Comparison of ENCODE assay signal across 8 cellular contexts in the genomic region with DNA sequence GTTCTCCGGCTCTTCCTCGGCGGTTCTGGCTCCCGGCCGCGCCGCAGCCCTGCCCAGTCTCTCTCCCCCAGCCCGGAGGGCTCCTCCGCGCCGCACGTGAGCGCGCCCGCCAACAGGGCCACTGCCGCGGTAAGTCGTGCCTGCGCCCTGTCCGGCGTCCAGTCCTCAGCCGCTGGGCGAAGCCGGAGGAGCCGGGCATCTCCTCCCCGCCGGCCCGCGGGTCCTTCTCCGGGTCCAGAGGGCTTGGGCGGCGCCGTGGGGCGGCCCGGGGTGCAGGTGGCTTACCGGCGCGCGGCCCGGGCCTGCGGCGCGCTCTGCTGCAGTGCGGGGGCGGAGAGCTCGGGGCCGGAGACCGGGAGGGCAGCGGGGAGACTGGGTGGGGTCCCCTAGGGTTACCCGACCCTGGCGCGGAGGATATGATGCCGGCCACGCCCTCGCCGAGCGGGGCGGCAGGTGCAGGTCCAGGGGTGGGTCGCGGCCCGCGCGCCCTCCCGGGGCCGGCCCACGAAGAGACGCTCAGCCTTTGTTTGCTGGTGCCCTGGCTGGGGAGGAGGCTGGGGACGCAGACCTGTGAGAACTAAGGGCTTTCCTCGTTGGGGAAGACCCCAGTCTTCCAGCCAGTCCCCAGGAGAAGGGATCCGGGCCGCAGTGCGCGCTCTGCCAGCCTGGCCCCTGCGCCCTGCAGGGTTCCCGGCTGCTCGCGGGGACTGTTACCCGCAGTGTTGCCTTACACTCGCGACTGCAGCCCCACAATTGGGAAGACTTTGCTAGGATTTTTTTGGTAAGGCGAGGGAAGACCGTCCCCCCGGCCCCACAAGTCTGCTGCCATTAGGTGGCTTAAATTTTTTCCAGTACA. TPM values are rescaled to one million over a fixed set of nuclear protein-coding genes. Genes with fewer than 3 reads are reported as not detected.
DNase-seq lines count a peak whose midpoint lies in the region; ATAC-seq, FAIRE-seq and TF ChIP-seq lines count a peak whose summit lies in the region.

A gene with protein sequence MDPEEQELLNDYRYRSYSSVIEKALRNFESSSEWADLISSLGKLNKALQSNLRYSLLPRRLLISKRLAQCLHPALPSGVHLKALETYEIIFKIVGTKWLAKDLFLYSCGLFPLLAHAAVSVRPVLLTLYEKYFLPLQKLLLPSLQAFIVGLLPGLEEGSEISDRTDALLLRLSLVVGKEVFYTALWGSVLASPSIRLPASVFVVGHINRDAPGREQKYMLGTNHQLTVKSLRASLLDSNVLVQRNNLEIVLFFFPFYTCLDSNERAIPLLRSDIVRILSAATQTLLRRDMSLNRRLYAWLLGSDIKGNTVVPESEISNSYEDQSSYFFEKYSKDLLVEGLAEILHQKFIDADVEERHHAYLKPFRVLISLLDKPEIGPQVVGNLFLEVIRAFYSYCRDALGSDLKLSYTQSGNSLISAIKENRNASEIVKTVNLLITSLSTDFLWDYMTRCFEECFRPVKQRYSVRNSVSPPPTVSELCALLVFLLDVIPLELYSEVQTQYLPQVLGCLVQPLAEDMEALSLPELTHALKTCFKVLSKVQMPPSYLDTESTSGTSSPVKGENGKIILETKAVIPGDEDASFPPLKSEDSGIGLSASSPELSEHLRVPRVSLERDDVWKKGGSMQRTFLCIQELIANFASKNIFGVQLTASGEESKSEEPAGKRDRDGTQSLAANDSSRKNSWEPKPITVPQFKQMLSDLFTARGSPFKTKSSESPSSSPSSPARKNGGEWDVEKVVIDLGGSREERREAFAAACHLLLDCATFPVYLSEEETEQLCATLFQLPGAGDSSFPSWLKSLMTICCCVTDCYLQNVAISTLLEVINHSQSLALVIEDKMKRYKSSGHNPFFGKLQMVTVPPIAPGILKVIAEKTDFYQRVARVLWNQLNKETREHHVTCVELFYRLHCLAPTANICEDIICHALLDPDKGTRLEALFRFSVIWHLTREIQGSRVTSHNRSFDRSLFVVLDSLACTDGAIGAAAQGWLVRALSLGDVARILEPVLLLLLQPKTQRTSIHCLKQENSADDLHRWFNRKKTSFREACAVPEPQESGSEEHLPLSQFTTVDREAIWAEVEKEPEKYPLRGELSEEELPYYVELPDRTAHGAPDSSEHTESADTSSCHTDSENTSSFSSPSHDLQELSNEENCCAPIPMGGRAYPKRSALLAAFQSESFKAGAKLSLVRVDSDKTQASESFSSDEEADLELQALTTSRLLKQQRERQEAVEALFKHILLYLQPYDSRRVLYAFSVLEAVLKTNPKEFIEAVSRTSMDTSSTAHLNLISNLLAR (N-terminal part only) (plus strand): TSS at position 10 of the 856 bp plus-strand sequence. CDS start 7,910 bp downstream, outside the sequence.

- H3K27ac ChIP-seq in Karpas-422 (ENCODE audit: low read length) (no peak within 1 kb of the TSS), esophagus (ENCODE audit: low read depth in 2 of 2, low read length in 1 of 2) (peak within 1 kb of the TSS; percentile 95 to 96), urinary bladder (ENCODE audit: low read depth) (peak within 1 kb of the TSS; percentile 80)

- no peaks in the 10 kb centered on the region for H3K9me2 ChIP-seq in Karpas-422 (replicated peaks; ENCODE audit: insufficient read depth, low read length)

- peak within 1 kb of the TSS; percentile 98 for H2AFZ ChIP-seq in Karpas-422 (ENCODE audit: low read length)

- H3K36me3 ChIP-seq in Karpas-422 (ENCODE audit: insufficient read depth, low read length) (no peaks in the 10 kb centered on the region), esophagus (ENCODE audit: control insufficient read depth in 2 of 2, insufficient read depth in 2 of 2, low read length in 1 of 2) (peaks cover 0 to 3% of the 10 kb centered on the region in 2 donors), urinary bladder (ENCODE audit: insufficient read depth) (no peaks in the 10 kb centered on the region)

- no peak for TF ChIP-seq POLR2A in GM12891 (IDR thresholded peaks at IDR 0.05; ENCODE audit: low read depth, low read length)

- no peak within 1 kb of the TSS for H3K27ac Mint-ChIP-seq in natural killer cell treated with Interleukin-12 subunit alpha and Interleukin-12 subunit beta and Interleukin-15 and Interleukin-18, amount 100 ng/mL, for 72 hours

- DNase-seq in GM12891 (ENCODE audit: insufficient read length, low spot score) (peak; percentile 45), Karpas-422 (peak; percentile 48), KG1 (lab: John Stamatoyannopoulos, UW) (no peak)
- peak; percentile 45 for DNase-seq in activated CD4-positive, alpha-beta T cell treated with anti-CD3 and anti-CD28 coated beads for 48 hours
- peak; percentile 72 for DNase-seq in natural killer cell treated with Interleukin-12 subunit alpha and Interleukin-12 subunit beta and Interleukin-15 and Interleukin-18, amount 100 ng/mL, for 72 hours (ENCODE audit: low spot score)

- no peaks in the 10 kb centered on the region for H3K9me3 Mint-ChIP-seq in natural killer cell treated with Interleukin-12 subunit alpha and Interleukin-12 subunit beta and Interleukin-15 and Interleukin-18, amount 100 ng/mL, for 72 hours

- 1 to 2% methylated on average over 54 to 83 of the region's 83 CpGs for WGBS in esophagus, 2 donors
- WGBS in urinary bladder, result 2% methylated on average over 83 of the region's 83 CpGs

- peaks cover 10 to 16% of the 10 kb centered on the region in 2 donors for H3K4me1 Mint-ChIP-seq in natural killer cell treated with Interleukin-12 subunit alpha and Interleukin-12 subunit beta and Interleukin-15 and Interleukin-18, amount 100 ng/mL, for 72 hours (ENCODE audit: low read depth in 2 of 2)

- peak; percentile 21 for ATAC-seq in GM21737 (IDR thresholded peaks at IDR 0.05; ENCODE audit: unreplicated experiment)
- peak; percentile 0 to 4 for ATAC-seq in natural killer cell treated with Interleukin-12 subunit alpha and Interleukin-12 subunit beta and Interleukin-15 and Interleukin-18, amount 100 ng/mL, for 72 hours

- H3K9me3 ChIP-seq in Karpas-422 (ENCODE audit: low read length), result no peaks in the 10 kb centered on the region
- H3K9me3 ChIP-seq in esophagus (ENCODE audit: control insufficient read depth in 2 of 2, insufficient read depth in 1 of 2, low read depth in 1 of 2, low read length in 1 of 2), result peaks cover 0 to 2% of the 10 kb centered on the region in 2 donors

- H3K27me3 ChIP-seq in Karpas-422 (ENCODE audit: low read length), result no peaks in the 10 kb centered on the region
- H3K27me3 ChIP-seq in esophagus (ENCODE audit: control insufficient read depth in 1 of 2, insufficient read depth in 2 of 2, low read length in 2 of 2), result no peaks in the 10 kb centered on the region

- no peaks in the 10 kb centered on the region for H3K27me3 Mint-ChIP-seq in natural killer cell treated with Interleukin-12 subunit alpha and Interleukin-12 subunit beta and Interleukin-15 and Interleukin-18, amount 100 ng/mL, for 72 hours

- H3K4me3 Mint-ChIP-seq in natural killer cell treated with Interleukin-12 subunit alpha and Interleukin-12 subunit beta and Interleukin-15 and Interleukin-18, amount 100 ng/mL, for 72 hours, result peak within 1 kb of the TSS; percentile 78

- H3K36me3 Mint-ChIP-seq in natural killer cell treated with Interleukin-12 subunit alpha and Interleukin-12 subunit beta and Interleukin-15 and Interleukin-18, amount 100 ng/mL, for 72 hours, result no peaks in the 10 kb centered on the region

- H3K79me2 ChIP-seq in Karpas-422 (ENCODE audit: low read length), result no peaks in the 10 kb centered on the region

- peak within 1 kb of the TSS; percentile 79 for H3K9ac ChIP-seq in Karpas-422 (ENCODE audit: low read length)

- 0 out of 2 replicates have a peak, but pooled peaks cover 2% of the 10 kb centered on the region for H4K20me1 ChIP-seq in Karpas-422 (ENCODE audit: insufficient read depth, low read depth, low read length)

- H3K4me3 ChIP-seq in Karpas-422 (ENCODE audit: low read length), result peak within 1 kb of the TSS; percentile 90
- H3K4me3 ChIP-seq in esophagus (ENCODE audit: low read depth in 1 of 2, low read length in 2 of 2), result peak within 1 kb of the TSS; percentile 74 to 96
- H3K4me3 ChIP-seq in urinary bladder (ENCODE audit: low read depth, low read length), result peak within 1 kb of the TSS; percentile 90

- peak; percentile 76 for FAIRE-seq in GM12891 (lab: Jason Lieb, UNC)

- H3K4me2 ChIP-seq in Karpas-422 (ENCODE audit: low read depth, low read length, poor library complexity, severe bottlenecking), result peak within 1 kb of the TSS; percentile 98

- peaks cover 9% of the 10 kb centered on the region for H3K4me1 ChIP-seq in Karpas-422 (ENCODE audit: low read length)
- H3K4me1 ChIP-seq in esophagus (ENCODE audit: control insufficient read depth in 2 of 2, insufficient read depth in 2 of 2, low read length in 1 of 2), result no peaks in the 10 kb centered on the region
- H3K4me1 ChIP-seq in urinary bladder (ENCODE audit: insufficient read depth), result no peaks in the 10 kb centered on the region

TF ChIP-seq in GM12891, 5 proteins besides CTCF, POLR2A, EP300 and RAD21:
- TF ChIP-seq POLR2AphosphoS5 (IDR thresholded peaks at IDR 0.05; ENCODE audit: low read depth, low read length) (no peak), PAX5 (IDR thresholded peaks at IDR 0.05; ENCODE audit: insufficient read depth, low read length, severe bottlenecking) (no peak), TAF1 (IDR thresholded peaks at IDR 0.05; ENCODE audit: low read depth, low read length) (no peak), POU2F2 (IDR thresholded peaks at IDR 0.05; ENCODE audit: low read depth, low read length) (no peak), SPI1 (IDR thresholded peaks at IDR 0.05; ENCODE audit: low read depth, low read length) (no peak)
TF ChIP-seq in GM12891: peak in this region for 0.

RNA-seq across cellular contexts. Expression of the gene that starts here (rescaled TPM):
- 1.5 TPM for polyA plus RNA-seq in GM12891 (2012; ENCODE audit: low read depth, missing spikeins)
- total RNA-seq in Karpas-422 (2014; rRNA removed; shearing (Covaris generic); ENCODE audit: low replicate concordance), result 1.0 and 2.1 TPM in 2 replicates
- polyA plus RNA-seq in esophagus (10 to 100 TPM in 1 of 2 donors, 1 to 10 TPM in 1; 9.2 to 13.2 TPM), urinary bladder (5.4 TPM)
- 10 to 100 TPM in 1 of 2 donors, 1 to 10 TPM in 1; 8.9 to 16.3 TPM for total RNA-seq in natural killer cell treated with Interleukin-12 subunit alpha and Interleukin-12 subunit beta and Interleukin-15 and Interleukin-18, amount 100 ng/mL, for 72 hours
- 8.8 TPM for total RNA-seq in urinary bladder
